Comparison of ENCODE assay signal across 8 cellular contexts in the genomic region with DNA sequence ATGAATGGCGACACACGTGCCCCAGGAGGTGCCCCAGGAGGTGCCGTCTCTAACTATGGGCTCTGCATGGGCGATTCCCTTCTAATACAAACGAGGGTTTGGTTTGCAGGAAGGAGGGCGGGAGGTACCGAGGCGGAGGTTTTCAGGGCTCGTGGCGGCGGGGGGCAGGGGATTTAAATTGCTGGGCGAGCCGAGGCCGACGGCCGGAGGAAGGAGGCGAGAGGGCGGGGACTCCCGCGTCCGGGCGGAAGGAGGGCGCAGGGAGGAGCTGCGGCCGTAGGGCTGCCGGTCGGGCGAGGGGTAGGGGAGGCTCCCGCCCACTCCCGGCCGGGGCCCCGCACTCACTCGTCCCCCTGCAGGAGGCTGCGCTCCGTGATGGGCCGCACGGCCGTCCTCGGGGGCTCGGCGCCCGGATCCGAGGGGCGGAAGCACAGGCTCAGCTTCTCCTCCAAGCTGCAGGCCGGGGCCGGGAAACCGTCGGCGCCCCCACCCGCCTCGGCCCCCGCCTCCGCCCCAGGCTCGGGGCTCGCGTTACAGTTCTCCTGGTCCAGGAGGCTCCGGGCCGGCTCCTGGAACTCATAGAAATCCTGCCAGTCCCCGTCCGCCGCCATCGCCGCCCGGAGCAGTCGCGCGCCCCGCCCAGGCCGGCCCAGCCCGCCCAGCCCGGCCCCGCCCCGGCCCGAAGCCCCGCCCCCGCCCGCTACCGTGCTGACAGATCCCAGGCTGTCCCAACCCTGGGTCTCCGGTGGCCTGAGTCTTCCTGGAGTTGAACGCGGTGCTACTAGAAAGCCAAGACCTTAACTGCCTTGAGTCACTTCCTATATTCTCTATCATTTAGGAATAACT. TPM values are rescaled to one million over a fixed set of nuclear protein-coding genes. Genes with fewer than 3 reads are reported as not detected.
A peak's percentile ranks its signal among the peaks of the same experiment; 100 is the strongest.
DNase-seq lines count a peak whose midpoint lies in the region; ATAC-seq and TF ChIP-seq lines count a peak whose summit lies in the region.

A gene with protein sequence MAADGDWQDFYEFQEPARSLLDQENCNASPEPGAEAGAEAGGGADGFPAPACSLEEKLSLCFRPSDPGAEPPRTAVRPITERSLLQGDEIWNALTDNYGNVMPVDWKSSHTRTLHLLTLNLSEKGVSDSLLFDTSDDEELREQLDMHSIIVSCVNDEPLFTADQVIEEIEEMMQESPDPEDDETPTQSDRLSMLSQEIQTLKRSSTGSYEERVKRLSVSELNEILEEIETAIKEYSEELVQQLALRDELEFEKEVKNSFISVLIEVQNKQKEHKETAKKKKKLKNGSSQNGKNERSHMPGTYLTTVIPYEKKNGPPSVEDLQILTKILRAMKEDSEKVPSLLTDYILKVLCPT (minus strand): TSS at position 637 of the 846 bp plus-strand sequence. CDS start 26 bp downstream, at position 611.

- no peaks in the 10 kb centered on the region for H3K36me3 ChIP-seq in colonic mucosa

- H3K9me3 ChIP-seq in colonic mucosa, result no peaks in the 10 kb centered on the region

- no peak for TF ChIP-seq CTCF in AG09319 (IDR thresholded peaks at IDR 0.05; ENCODE audit: low read depth, low read length)
- TF ChIP-seq CTCF in colonic mucosa (IDR thresholded peaks at IDR 0.05), result no peak

- H3K27ac ChIP-seq in colonic mucosa, result peak within 1 kb of the TSS; percentile 93

- peak within 1 kb of the TSS; percentile 73 to 85 for H3K9ac ChIP-seq in colonic mucosa (ENCODE audit: low read depth in 2 of 2, low read length in 2 of 2)

- peaks cover 12% of the 10 kb centered on the region for H3K4me1 ChIP-seq in colonic mucosa

- peak; percentile 49 for DNase-seq in AG09319 (ENCODE audit: extremely low read depth, low read depth)
- DNase-seq in NCI-H446 (lab: John Stamatoyannopoulos, UW), result peak; percentile 46 to 69
- peak; percentile 54 for DNase-seq in activated CD4-positive, alpha-beta T cell treated with anti-CD3 and anti-CD28 coated beads for 4 hours
- peak; percentile 84 for DNase-seq in colonic mucosa
- peak; percentile 86 for DNase-seq in kidney tubule cell (ENCODE audit: low spot score)
- DNase-seq in stimulated activated CD4-positive, alpha-beta T cell treated with anti-CD3 and anti-CD28 coated beads, Interleukin-1b, Interleukin-23, amount 100 ng/mL, for 48 hours, result peak; percentile 64

- H3K4me3 ChIP-seq in colonic mucosa, result peak within 1 kb of the TSS; percentile 95

- intact Hi-C loops in colonic mucosa (cut with DNase I), result no loop called here

- ATAC-seq in GM18907 (IDR thresholded peaks at IDR 0.05; ENCODE audit: unreplicated experiment), result peak; percentile 100
- peak; percentile 100 for ATAC-seq in HG03135 (IDR thresholded peaks at IDR 0.05; ENCODE audit: unreplicated experiment)

- no peaks in the 10 kb centered on the region for H3K27me3 ChIP-seq in colonic mucosa

RNA-seq across cellular contexts. Expression of the gene that starts here (rescaled TPM):
- total RNA-seq in colonic mucosa, result 10 to 100 TPM; 34.3 to 50.0 TPM

Comparison
In these comparisons a context has a peak if more than half of its experiments do, and no peak if none do; other contexts are left out.
1. Peak in every context shown above with its lines: DNase-seq, ATAC-seq, H3K4me3 ChIP-seq and H3K27ac ChIP-seq.